ENCODE assay signal across 8 cellular contexts in genomic region chr3:101829066-101829830, GRCh38. TPM values are rescaled to one million over a fixed set of nuclear protein-coding genes. Genes with fewer than 3 reads are reported as not detected.
A peak's percentile ranks its signal among the peaks of the same experiment; 100 is the strongest.
DNase-seq lines count a peak whose midpoint lies in the region; ATAC-seq and TF ChIP-seq lines count a peak whose summit lies in the region.

No MANE protein-coding gene starts in this region.

- no peaks in the 10 kb centered on the region; the same call in 1 of the 2 replicates for H3K4me1 ChIP-seq in H9 (ENCODE audit: insufficient read depth, low read length)

- H2BK5ac ChIP-seq in H9 (ENCODE audit: insufficient read length, low read length) = no peak overlapping the region

- no peak overlapping the region for H3K14ac ChIP-seq in H9 (ENCODE audit: insufficient read depth, low read length)

- no peak overlapping the region for H2AK5ac ChIP-seq in H9 (ENCODE audit: insufficient read length, low read length)

- H2BK20ac ChIP-seq in H9 (ENCODE audit: low read depth, low read length, poor library complexity, severe bottlenecking) = no peak overlapping the region

- H3K23ac ChIP-seq in H9 (ENCODE audit: insufficient read length, low read depth, low read length) = no peak overlapping the region

- H4K20me1 ChIP-seq in H9 (ENCODE audit: control insufficient read depth, insufficient read depth, insufficient read length) = no peaks in the 10 kb centered on the region

- H4K91ac ChIP-seq in H9 (ENCODE audit: insufficient read length, low read depth, low read length) = no peak overlapping the region

- H2BK12ac ChIP-seq in H9 (ENCODE audit: insufficient read length, low read depth, low read length) = no peak overlapping the region

- ATAC-seq in activated naive CD8-positive, alpha-beta T cell treated with anti-CD3 and anti-CD28 coated beads, Interleukin-2, amount 10 ng/mL, durations not matched to agents 7 days and 5 days (ENCODE audit: low read depth) = peak; percentile 72

- no peaks in the 10 kb centered on the region for H3K9me3 ChIP-seq in H9 (ENCODE audit: control insufficient read depth, low read depth, low read length)

- H2AFZ ChIP-seq in H9 (ENCODE audit: low read length) = no peak overlapping the region

- WGBS in H9 (ENCODE audit: extremely low coverage, insufficient read length, low lambda C conversion rate) = no CpG with 5 or more reads among the region's 8 CpGs

- H3K23me2 ChIP-seq in H9 (ENCODE audit: insufficient read length, low read depth, low read length, poor library complexity, severe bottlenecking) = no peaks in the 10 kb centered on the region

- H3K27ac Mint-ChIP-seq in H9 = peak overlapping the region; percentile 60 to 83 (median 82); a peak in 5 of 7 replicates
- peak overlapping the region; percentile 95 for H3K27ac Mint-ChIP-seq in activated naive CD8-positive, alpha-beta T cell treated with anti-CD3 and anti-CD28 coated beads, Interleukin-2, amount 10 ng/mL, durations not matched to agents 7 days and 5 days

- H3K27me3 Mint-ChIP-seq in H9 (ENCODE audit: low read depth) = no peaks in the 10 kb centered on the region
- no peaks in the 10 kb centered on the region for H3K27me3 Mint-ChIP-seq in activated naive CD8-positive, alpha-beta T cell treated with anti-CD3 and anti-CD28 coated beads, Interleukin-2, amount 10 ng/mL, durations not matched to agents 7 days and 5 days

- no peak overlapping the region for H3K9ac ChIP-seq in H9 (ENCODE audit: extremely low read depth, insufficient read length, low read length)

- H2BK15ac ChIP-seq in H9 (ENCODE audit: low read depth, low read length) = no peak overlapping the region

- peak overlapping the region; percentile 92 for H3K4me3 ChIP-seq in GM08714 (ENCODE audit: low read length)
- H3K4me3 ChIP-seq in kidney epithelial cell (ENCODE audit: low read depth, low read length) = peak overlapping the region; percentile 62

- DNase-seq in H9 = no peak
- DNase-seq in activated naive CD8-positive, alpha-beta T cell treated with anti-CD3 and anti-CD28 coated beads, Interleukin-2, amount 10 ng/mL, durations not matched to agents 7 days and 5 days = peak; percentile 44
- DNase-seq in kidney epithelial cell (ENCODE audit: low read depth) = no peak
- DNase-seq in stimulated activated CD4-positive, alpha-beta T cell treated with anti-CD3 and anti-CD28 coated beads, Interleukin-4, amount 100 ng/mL, for 1 hour = peak; percentile 38
- no peak for DNase-seq in kidney glomerular epithelial cell (lab: John Stamatoyannopoulos, UW)
- DNase-seq in DMS153 treated with DMSO at 0.1 percent for 48 hours (lab: John Stamatoyannopoulos, UW; ENCODE audit: unreplicated experiment) = no peak

- H4K5ac ChIP-seq in H9 (ENCODE audit: insufficient read length, low read depth, low read length) = no peak overlapping the region

- peaks cover 0 to 1% (median 0%) of the 10 kb centered on the region in 3 experiments; a peak in 1 of 7 replicates for H3K36me3 Mint-ChIP-seq in H9 (ENCODE audit: insufficient read depth in 1 of 3, low read depth in 3 of 3)
- peaks cover 28% of the 10 kb centered on the region for H3K36me3 Mint-ChIP-seq in activated naive CD8-positive, alpha-beta T cell treated with anti-CD3 and anti-CD28 coated beads, Interleukin-2, amount 10 ng/mL, durations not matched to agents 7 days and 5 days

- H3K18ac ChIP-seq in H9 (ENCODE audit: insufficient read length, low read depth, low read length) = no peak overlapping the region

- H3K4me1 Mint-ChIP-seq in H9 = peaks cover 21 to 28% of the 10 kb centered on the region in 2 experiments
- peaks cover 54% of the 10 kb centered on the region for H3K4me1 Mint-ChIP-seq in activated naive CD8-positive, alpha-beta T cell treated with anti-CD3 and anti-CD28 coated beads, Interleukin-2, amount 10 ng/mL, durations not matched to agents 7 days and 5 days

- no peak overlapping the region for H4K8ac ChIP-seq in H9 (replicated peaks; ENCODE audit: insufficient read length, low read depth, low read length)

- no peaks in the 10 kb centered on the region for H3K79me1 ChIP-seq in H9 (ENCODE audit: insufficient read depth, low read depth, low read length, poor library complexity, severe bottlenecking)

- H3K56ac ChIP-seq in H9 (ENCODE audit: insufficient read length, low read depth, low read length) = no peak overlapping the region

- no peaks in the 10 kb centered on the region for H3K9me3 Mint-ChIP-seq in H9
- H3K9me3 Mint-ChIP-seq in activated naive CD8-positive, alpha-beta T cell treated with anti-CD3 and anti-CD28 coated beads, Interleukin-2, amount 10 ng/mL, durations not matched to agents 7 days and 5 days = no peaks in the 10 kb centered on the region

- POLR2A ChIA-PET in activated naive CD8-positive, alpha-beta T cell treated with anti-CD3 and anti-CD28 coated beads, Interleukin-2, amount 10 ng/mL, durations not matched to agents 7 days and 5 days (lab: Charles Lee) = interaction anchor here (0.7 to 4.9 kb wide), 6 partner anchors 12 to 108 kb away, joined by 3 to 124 read pairs (median 6); partner anchors contain the start of gene NFKBIZ

- H3K79me2 ChIP-seq in H9 (ENCODE audit: insufficient read depth, low read length) = no peaks in the 10 kb centered on the region

- H3K36me3 ChIP-seq in kidney epithelial cell (ENCODE audit: control insufficient read depth, insufficient read depth, low read length) = no peaks in the 10 kb centered on the region

- H3K27me3 ChIP-seq in H9 (ENCODE audit: insufficient read depth, low read length) = no peaks in the 10 kb centered on the region
- no peaks in the 10 kb centered on the region for H3K27me3 ChIP-seq in kidney epithelial cell (ENCODE audit: control insufficient read depth, insufficient read depth, low read length)

- H3K4me3 Mint-ChIP-seq in H9 = peak overlapping the region in 1 of 2 experiments; percentile 0; a peak in 2 of 5 replicates
- peak overlapping the region; percentile 89 for H3K4me3 Mint-ChIP-seq in activated naive CD8-positive, alpha-beta T cell treated with anti-CD3 and anti-CD28 coated beads, Interleukin-2, amount 10 ng/mL, durations not matched to agents 7 days and 5 days

- H2BK120ac ChIP-seq in H9 (ENCODE audit: low read depth, low read length, poor library complexity, severe bottlenecking) = no peak overlapping the region

- H3K4ac ChIP-seq in H9 (ENCODE audit: low read depth, low read length) = no peak overlapping the region

- H3K4me2 ChIP-seq in H9 (ENCODE audit: insufficient read depth, insufficient read length, low read length) = no peak overlapping the region

- no peak overlapping the region for H3K27ac ChIP-seq in H9 (ENCODE audit: insufficient read length, low read depth, low read length)

- no peak overlapping the region for H3T11ph ChIP-seq in H9 (ENCODE audit: low read length)

- TF ChIP-seq CTCF in H9 (conservative IDR thresholded peaks at IDR 0.05) = no peak
- no peak for TF ChIP-seq CTCF in kidney epithelial cell (IDR thresholded peaks at IDR 0.05; ENCODE audit: insufficient read depth, low read length, poor library complexity, severe bottlenecking)

TF ChIP-seq in PFSK-1, 5 proteins besides CTCF, POLR2A, EP300 and RAD21:
- TF ChIP-seq REST (IDR thresholded peaks at IDR 0.05; ENCODE audit: insufficient read depth in 1 of 2, low read depth in 2 of 2, low read length in 2 of 2) (no peak), POLR2AphosphoS5 (IDR thresholded peaks at IDR 0.05; ENCODE audit: low read depth, low read length) (no peak), FOXP2 (optimal IDR thresholded peaks at IDR 0.05; ENCODE audit: borderline replicate concordance, extremely low read depth, extremely low read length, insufficient read depth) (peak; percentile 38), SIN3A (IDR thresholded peaks at IDR 0.05; ENCODE audit: borderline replicate concordance, insufficient read depth, low read length) (no peak), TAF1 (IDR thresholded peaks at IDR 0.05; ENCODE audit: borderline replicate concordance, insufficient read depth, low read length) (no peak)
TF ChIP-seq in PFSK-1: peak in this region for 1.

RNA-seq across cellular contexts. Expression of gene NFKBIZ, which starts 20.1 kb away (rescaled TPM):
- total RNA-seq in H9 (2021) (11.1 TPM in 2 replicates), kidney epithelial cell (76.4 and 91.6 TPM in 2 replicates)
- 1.9 TPM for polyA plus RNA-seq in PFSK-1 (2012; ENCODE audit: insufficient read length, low read depth)
- 10 to 100 TPM; 72.5 to 76.3 TPM for total RNA-seq in activated naive CD8-positive, alpha-beta T cell treated with anti-CD3 and anti-CD28 coated beads, Interleukin-2, amount 10 ng/mL, durations not matched to agents 7 days and 5 days

RNA-seq across cellular contexts. Expression of gene NXPE3, which starts 50.2 kb away (rescaled TPM):
- total RNA-seq in H9 (2021) = 15.9 and 16.6 TPM in 2 replicates
- polyA plus RNA-seq in PFSK-1 (2012; ENCODE audit: insufficient read length, low read depth) = 4.9 TPM
- total RNA-seq in activated naive CD8-positive, alpha-beta T cell treated with anti-CD3 and anti-CD28 coated beads, Interleukin-2, amount 10 ng/mL, durations not matched to agents 7 days and 5 days = 10 to 100 TPM; 29.8 to 30.7 TPM
- total RNA-seq in kidney epithelial cell = 13.6 and 16.9 TPM in 2 replicates

Comparison
In these comparisons a context has a peak if more than half of its experiments do, and no peak if none do; other contexts are left out.
1. DNase-seq: peak in activated naive CD8-positive, alpha-beta T cell treated with anti-CD3 and anti-CD28 coated beads, Interleukin-2, amount 10 ng/mL, durations not matched to agents 7 days and 5 days (single experiment) and stimulated activated CD4-positive, alpha-beta T cell treated with anti-CD3 and anti-CD28 coated beads, Interleukin-4, amount 100 ng/mL, for 1 hour (single experiment); none in H9 (single experiment), kidney epithelial cell (single experiment), kidney glomerular epithelial cell (single experiment) and DMS153 treated with DMSO at 0.1 percent for 48 hours (single experiment).